ENCODE assay signal across 19 cellular contexts in the genomic region with DNA sequence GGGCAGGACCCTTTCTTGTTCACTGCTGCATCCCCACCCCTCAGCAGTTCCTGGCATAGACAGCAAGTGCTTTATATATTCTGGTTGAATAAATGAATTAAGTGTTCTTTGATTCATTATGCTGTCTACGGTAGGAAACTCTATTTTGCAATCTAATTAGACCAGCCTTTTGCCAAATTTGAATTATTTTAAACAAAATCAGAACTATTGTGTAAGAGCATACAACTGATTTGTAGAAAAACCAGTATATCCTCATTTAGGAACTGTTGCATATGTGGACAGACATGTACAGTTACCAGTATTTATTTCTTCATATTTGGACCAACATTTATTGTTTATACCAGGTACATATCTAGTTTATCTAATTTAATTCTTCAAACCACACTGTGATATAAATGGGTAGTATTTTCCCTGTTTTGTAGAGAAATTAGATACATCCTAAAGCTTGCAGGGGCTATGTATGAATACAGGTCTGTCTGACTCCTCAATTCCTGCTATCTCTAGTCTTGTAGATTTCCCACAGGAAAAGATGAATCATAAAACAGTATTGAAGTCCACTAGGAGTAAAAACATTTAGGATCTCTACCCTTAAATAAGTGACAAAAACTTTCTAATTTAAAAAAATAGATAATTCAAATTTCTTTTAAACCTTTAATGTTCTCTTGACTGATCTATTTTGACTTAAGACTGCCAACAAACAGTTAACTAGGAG. TPM values are rescaled to one million over a fixed set of nuclear protein-coding genes. Genes with fewer than 3 reads are reported as not detected.
DNase-seq lines count a peak whose midpoint lies in the region; FAIRE-seq and TF ChIP-seq lines count a peak whose summit lies in the region.
"Had no signal": no experiment of that assay in that cellular context is flagged by ENCODE, and none has a peak within 500 bp of the region (broad histone marks: within the 10 kb centered on the region; RNA-seq: fewer than 3 reads in every experiment).

No MANE protein-coding gene starts in this region.

- peaks cover 25% of the 10 kb centered on the region for H3K4me1 Mint-ChIP-seq in astrocyte (ENCODE audit: low read depth, unreplicated experiment)

- no peak overlapping the region for H3K4me3 ChIP-seq in GM23248
- no peak overlapping the region for H3K4me3 ChIP-seq in astrocyte (ENCODE audit: insufficient read depth, low read depth, low read length)
- H3K4me3 ChIP-seq: SJCRH30 had no signal

- no peaks in the 10 kb centered on the region for H3K9me2 ChIP-seq in GM23248 (ENCODE audit: insufficient read depth)

- H3K36me3 ChIP-seq in GM23248 (ENCODE audit: low read depth) (peaks cover 6% of the 10 kb centered on the region; the same call in 1 of the 2 replicates), astrocyte (ENCODE audit: insufficient read depth, low read length) (peaks cover 8% of the 10 kb centered on the region)
- H3K36me3 ChIP-seq: SJCRH30 had no signal

- H3K4me3 Mint-ChIP-seq in astrocyte (ENCODE audit: unreplicated experiment), result no peak overlapping the region
- H3K4me3 Mint-ChIP-seq: IgD-negative memory B cell had no signal

- peaks cover 52% of the 10 kb centered on the region for H3K4me1 ChIP-seq in GM23248 (ENCODE audit: insufficient read depth)
- H3K4me1 ChIP-seq in astrocyte (ENCODE audit: insufficient read depth, low read length), result peaks cover 5% of the 10 kb centered on the region
- H3K4me1 ChIP-seq: SJCRH30 had no signal

- H3K27me3 Mint-ChIP-seq in astrocyte (ENCODE audit: low read depth, unreplicated experiment), result no peaks in the 10 kb centered on the region
- H3K27me3 Mint-ChIP-seq: IgD-negative memory B cell had no signal

- no peaks in the 10 kb centered on the region for H3K9me3 Mint-ChIP-seq in astrocyte (ENCODE audit: unreplicated experiment)
- H3K9me3 Mint-ChIP-seq: IgD-negative memory B cell had no signal

- peaks cover 34% of the 10 kb centered on the region for H3F3A ChIP-seq in GM23248 (ENCODE audit: insufficient read depth)

- DNase-seq in GM23248, result peak; percentile 60
- peak; percentile 20 for DNase-seq in HT1080 (ENCODE audit: low read depth)
- peak; percentile 39 for DNase-seq in astrocyte (ENCODE audit: low read depth)
- peak; percentile 11 to 42 for DNase-seq in lung microvascular endothelial cell (ENCODE audit: low read depth in 2 of 2)
- no peak for DNase-seq in GM19238 (ENCODE audit: insufficient read length, low spot score)
- no peak for DNase-seq in NCI-H2171 (lab: John Stamatoyannopoulos, UW)
- no peak for DNase-seq in GM13977 (ENCODE audit: low spot score)
- DNase-seq: ACHN, AML-193, NCI-H1694 treated with DMSO at 0.1 percent for 48 hours, NCI-H510A treated with DMSO at 0.1 percent for 48 hours, NCI-H774, SJCRH30 had no signal

- in situ Hi-C loops in GM23248 (cut with MboI), result no loop called here
- in situ Hi-C loops in GM13977 (cut with MboI; ENCODE audit: low pct_unique_long_range_greater_than_20kb, low sequenced_read_pairs, unreplicated experiment), result no loop called here

- H3K9ac ChIP-seq in GM23248 (no peak overlapping the region), astrocyte (ENCODE audit: low read length) (no peak overlapping the region)

- peaks cover 97% of the 10 kb centered on the region for H3K79me2 ChIP-seq in GM23248 (ENCODE audit: insufficient read depth)
- peaks cover 74% of the 10 kb centered on the region for H3K79me2 ChIP-seq in astrocyte (ENCODE audit: insufficient read depth, low read length)

- H3K9me3 ChIP-seq in GM23248 (ENCODE audit: low read depth), result no peaks in the 10 kb centered on the region
- H3K9me3 ChIP-seq in astrocyte (ENCODE audit: insufficient read depth, low read depth, low read length), result no peaks in the 10 kb centered on the region
- H3K9me3 ChIP-seq: SJCRH30 had no signal

- H3K27ac ChIP-seq in GM23248 (no peak overlapping the region), astrocyte (ENCODE audit: low read depth, low read length) (no peak overlapping the region)
- H3K27ac ChIP-seq: C4-2B, HL-60, SJCRH30 had no signal

- peaks cover 7% of the 10 kb centered on the region for H3K36me3 Mint-ChIP-seq in astrocyte (ENCODE audit: low read depth, unreplicated experiment)

- 0 out of 2 replicates have a peak, but pooled peaks cover 8% of the 10 kb centered on the region for H4K20me1 ChIP-seq in GM23248 (ENCODE audit: insufficient read depth)
- H4K20me1 ChIP-seq in astrocyte (ENCODE audit: insufficient read depth, low read length), result peaks cover 68% of the 10 kb centered on the region

- 6% methylated on average over 1 of the region's 1 CpG for WGBS in GM23248 (ENCODE audit: low coverage in 1 of 2, low lambda C conversion rate in 2 of 2, missing lambda C conversion rate in 2 of 2), 2 experiments

- H2AFZ ChIP-seq in GM23248, result no peak overlapping the region
- no peak overlapping the region for H2AFZ ChIP-seq in astrocyte (ENCODE audit: low read depth, low read length)

- no peak overlapping the region for H3K27ac Mint-ChIP-seq in astrocyte (ENCODE audit: unreplicated experiment)
- H3K27ac Mint-ChIP-seq: IgD-negative memory B cell had no signal

- FAIRE-seq in astrocyte (lab: Jason Lieb, UNC), result no peak
- FAIRE-seq: D721Med, H54, HTR-8/SVneo had no signal

- H3K27me3 ChIP-seq in GM23248 (replicated peaks; ENCODE audit: insufficient read depth) (no peaks in the 10 kb centered on the region), astrocyte (ENCODE audit: insufficient read depth, low read length) (no peaks in the 10 kb centered on the region)
- H3K27me3 ChIP-seq: SJCRH30 had no signal

- H3K4me2 ChIP-seq in GM23248 (ENCODE audit: unreplicated experiment), result no peak overlapping the region
- H3K4me2 ChIP-seq in astrocyte (ENCODE audit: low read length), result no peak overlapping the region

- TF ChIP-seq CTCF in astrocyte (IDR thresholded peaks at IDR 0.05; ENCODE audit: insufficient read depth, low read depth, low read length) (no peak), GM13977 (IDR thresholded peaks at IDR 0.05; ENCODE audit: extremely low read depth, insufficient read depth, missing control alignments) (no peak)

RNA-seq across cellular contexts. Expression of gene MGST3, which starts 10.4 kb away (rescaled TPM):
- 165 and 186 TPM in 2 replicates for total RNA-seq in GM23248 (2014; rRNA removed; shearing (Covaris generic))
- 383 and 389 TPM in 2 replicates for polyA plus RNA-seq in GM23248 (2016; fragmentation: Nextera tagmentation; extraction: Ambion mirVana)
- 80.9 and 95.1 TPM in 2 replicates for total RNA-seq in HT1080 (2014; rRNA removed; shearing (Covaris generic))
- polyA plus RNA-seq in HT1080 (2015; cell fraction: cytosol; rRNA removed), result 69.6 and 74.8 TPM in 2 replicates
- polyA plus RNA-seq in HT1080 (2015; cell fraction: nucleus; rRNA removed), result 48.3 and 53.9 TPM in 2 replicates
- total RNA-seq in astrocyte (192 and 210 TPM in 2 replicates), lung microvascular endothelial cell (148 and 319 TPM in 2 replicates)

RNA-seq across cellular contexts. Expression of gene ALDH9A1, which starts 56.9 kb away (rescaled TPM):
- 107 and 113 TPM in 2 replicates for total RNA-seq in GM23248 (2014; rRNA removed; shearing (Covaris generic))
- polyA plus RNA-seq in GM23248 (2016; fragmentation: Nextera tagmentation; extraction: Ambion mirVana), result 99.3 and 100 TPM in 2 replicates
- total RNA-seq in HT1080 (2014; rRNA removed; shearing (Covaris generic)), result 61.2 and 62.1 TPM in 2 replicates
- polyA plus RNA-seq in HT1080 (2015; cell fraction: cytosol; rRNA removed), result 78.8 and 79.1 TPM in 2 replicates
- polyA plus RNA-seq in HT1080 (2015; cell fraction: nucleus; rRNA removed), result 83.8 and 91.3 TPM in 2 replicates
- total RNA-seq in astrocyte (62.7 and 68.2 TPM in 2 replicates), lung microvascular endothelial cell (79.8 and 85.0 TPM in 2 replicates)

Comparison
In these comparisons a context has a peak if more than half of its experiments do, and no peak if none do; other contexts are left out.
1. DNase-seq: peak in GM23248 (single experiment), HT1080 (single experiment), astrocyte (single experiment) and lung microvascular endothelial cell (2 of 2); none in GM19238 (single experiment), NCI-H2171 (single experiment) and GM13977 (single experiment).